ENCODE assay signal across 1 cellular context in genomic region chr3:48220746-48221145, GRCh38.
TF ChIP-seq lines count a peak whose summit lies in the region.

No MANE protein-coding gene starts in this region.

TF ChIP-seq in HepG2, 621 proteins besides CTCF, POLR2A, EP300 and RAD21 (continued from another document):
- TF ChIP-seq HMG20A (CRISPR knock-in tag; IDR thresholded peaks at IDR 0.05; ENCODE audit: borderline replicate concordance) (no peak), ZNF644 (CRISPR knock-in tag; IDR thresholded peaks at IDR 0.05; ENCODE audit: low read depth) (no peak), ZNF772 (CRISPR knock-in tag; IDR thresholded peaks at IDR 0.05) (no peak), ZNF737 (CRISPR knock-in tag; IDR thresholded peaks at IDR 0.05; ENCODE audit: borderline replicate concordance) (no peak), ZNF274 (CRISPR knock-in tag; IDR thresholded peaks at IDR 0.05) (no peak), CBX5 (CRISPR knock-in tag; IDR thresholded peaks at IDR 0.05; ENCODE audit: borderline replicate concordance) (no peak)
- TF ChIP-seq, protein P1, sequence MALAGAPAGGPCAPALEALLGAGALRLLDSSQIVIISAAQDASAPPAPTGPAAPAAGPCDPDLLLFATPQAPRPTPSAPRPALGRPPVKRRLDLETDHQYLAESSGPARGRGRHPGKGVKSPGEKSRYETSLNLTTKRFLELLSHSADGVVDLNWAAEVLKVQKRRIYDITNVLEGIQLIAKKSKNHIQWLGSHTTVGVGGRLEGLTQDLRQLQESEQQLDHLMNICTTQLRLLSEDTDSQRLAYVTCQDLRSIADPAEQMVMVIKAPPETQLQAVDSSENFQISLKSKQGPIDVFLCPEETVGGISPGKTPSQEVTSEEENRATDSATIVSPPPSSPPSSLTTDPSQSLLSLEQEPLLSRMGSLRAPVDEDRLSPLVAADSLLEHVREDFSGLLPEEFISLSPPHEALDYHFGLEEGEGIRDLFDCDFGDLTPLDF (CRISPR knock-in tag; IDR thresholded peaks at IDR 0.05), result no peak
